1 cellular context compared by ENCODE assay signal in the genomic region with DNA sequence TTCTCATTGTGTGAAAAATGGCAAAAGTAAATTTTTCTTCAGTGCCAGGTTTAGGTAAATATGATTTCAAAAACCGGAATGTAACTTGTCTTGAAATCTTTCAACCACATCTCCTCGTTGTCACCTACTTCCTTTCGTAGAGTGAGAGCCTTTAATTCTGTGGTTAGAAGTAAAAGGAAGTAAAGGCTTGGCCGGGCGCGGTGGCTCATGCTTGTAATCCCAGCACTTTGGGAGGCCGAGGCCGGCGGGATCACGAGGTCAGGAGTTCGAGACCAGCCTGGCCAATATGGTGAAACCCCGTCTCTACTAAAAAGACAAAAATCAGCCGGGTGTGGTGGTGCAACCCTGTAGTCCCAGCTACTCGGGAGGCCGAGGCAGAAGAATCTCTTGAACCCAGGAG.
TF ChIP-seq lines count a peak whose summit lies in the region.

No MANE protein-coding gene starts in this region.

TF ChIP-seq in K562, 482 proteins besides CTCF, POLR2A, EP300 and RAD21:
- TF ChIP-seq ZNF12 (CRISPR knock-in tag; IDR thresholded peaks at IDR 0.05) (no peak), HMGN3 (IDR thresholded peaks at IDR 0.05; ENCODE audit: borderline replicate concordance, extremely low read depth, insufficient read length, low read depth, low read length) (no peak), ZNF354B (CRISPR knock-in tag; IDR thresholded peaks at IDR 0.05) (no peak), SMARCC2 (IDR thresholded peaks at IDR 0.05; ENCODE audit: low read depth) (no peak), TBP (optimal IDR thresholded peaks at IDR 0.05; ENCODE audit: low read depth, low read length) (peak; percentile 25), SRSF3 (IDR thresholded peaks at IDR 0.05; ENCODE audit: insufficient read depth, low read length) (no peak), ZFP30 (CRISPR knock-in tag; IDR thresholded peaks at IDR 0.05; ENCODE audit: borderline replicate concordance) (no peak), CREB1 (IDR thresholded peaks at IDR 0.05) (no peak), CREB1 (CRISPR knock-in tag; IDR thresholded peaks at IDR 0.05) (no peak), KLF6 (CRISPR knock-in tag; IDR thresholded peaks at IDR 0.05; ENCODE audit: borderline replicate concordance) (no peak)
- TF ChIP-seq, protein P1, sequence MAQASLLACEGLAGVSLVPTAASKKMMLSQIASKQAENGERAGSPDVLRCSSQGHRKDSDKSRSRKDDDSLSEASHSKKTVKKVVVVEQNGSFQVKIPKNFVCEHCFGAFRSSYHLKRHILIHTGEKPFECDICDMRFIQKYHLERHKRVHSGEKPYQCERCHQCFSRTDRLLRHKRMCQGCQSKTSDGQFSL (CRISPR knock-in tag; IDR thresholded peaks at IDR 0.05): no peak
- TF ChIP-seq, protein P1 (tag; IDR thresholded peaks at IDR 0.05): no peak
- TF ChIP-seq, protein P2, sequence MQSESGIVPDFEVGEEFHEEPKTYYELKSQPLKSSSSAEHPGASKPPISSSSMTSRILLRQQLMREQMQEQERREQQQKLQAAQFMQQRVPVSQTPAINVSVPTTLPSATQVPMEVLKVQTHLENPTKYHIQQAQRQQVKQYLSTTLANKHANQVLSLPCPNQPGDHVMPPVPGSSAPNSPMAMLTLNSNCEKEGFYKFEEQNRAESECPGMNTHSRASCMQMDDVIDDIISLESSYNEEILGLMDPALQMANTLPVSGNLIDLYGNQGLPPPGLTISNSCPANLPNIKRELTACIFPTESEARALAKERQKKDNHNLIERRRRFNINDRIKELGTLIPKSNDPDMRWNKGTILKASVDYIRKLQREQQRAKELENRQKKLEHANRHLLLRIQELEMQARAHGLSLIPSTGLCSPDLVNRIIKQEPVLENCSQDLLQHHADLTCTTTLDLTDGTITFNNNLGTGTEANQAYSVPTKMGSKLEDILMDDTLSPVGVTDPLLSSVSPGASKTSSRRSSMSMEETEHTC (IDR thresholded peaks at IDR 0.05): no peak
- TF ChIP-seq, protein P3, sequence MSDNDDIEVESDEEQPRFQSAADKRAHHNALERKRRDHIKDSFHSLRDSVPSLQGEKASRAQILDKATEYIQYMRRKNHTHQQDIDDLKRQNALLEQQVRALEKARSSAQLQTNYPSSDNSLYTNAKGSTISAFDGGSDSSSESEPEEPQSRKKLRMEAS (CRISPR knock-in tag; IDR thresholded peaks at IDR 0.05): 0 out of 2 replicates have a peak, but pooled peaks have one; percentile 18
- TF ChIP-seq, protein P4, sequence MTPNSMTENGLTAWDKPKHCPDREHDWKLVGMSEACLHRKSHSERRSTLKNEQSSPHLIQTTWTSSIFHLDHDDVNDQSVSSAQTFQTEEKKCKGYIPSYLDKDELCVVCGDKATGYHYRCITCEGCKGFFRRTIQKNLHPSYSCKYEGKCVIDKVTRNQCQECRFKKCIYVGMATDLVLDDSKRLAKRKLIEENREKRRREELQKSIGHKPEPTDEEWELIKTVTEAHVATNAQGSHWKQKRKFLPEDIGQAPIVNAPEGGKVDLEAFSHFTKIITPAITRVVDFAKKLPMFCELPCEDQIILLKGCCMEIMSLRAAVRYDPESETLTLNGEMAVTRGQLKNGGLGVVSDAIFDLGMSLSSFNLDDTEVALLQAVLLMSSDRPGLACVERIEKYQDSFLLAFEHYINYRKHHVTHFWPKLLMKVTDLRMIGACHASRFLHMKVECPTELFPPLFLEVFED (CRISPR knock-in tag; conservative IDR thresholded peaks at IDR 0.05): no peak
- TF ChIP-seq, protein P5, sequence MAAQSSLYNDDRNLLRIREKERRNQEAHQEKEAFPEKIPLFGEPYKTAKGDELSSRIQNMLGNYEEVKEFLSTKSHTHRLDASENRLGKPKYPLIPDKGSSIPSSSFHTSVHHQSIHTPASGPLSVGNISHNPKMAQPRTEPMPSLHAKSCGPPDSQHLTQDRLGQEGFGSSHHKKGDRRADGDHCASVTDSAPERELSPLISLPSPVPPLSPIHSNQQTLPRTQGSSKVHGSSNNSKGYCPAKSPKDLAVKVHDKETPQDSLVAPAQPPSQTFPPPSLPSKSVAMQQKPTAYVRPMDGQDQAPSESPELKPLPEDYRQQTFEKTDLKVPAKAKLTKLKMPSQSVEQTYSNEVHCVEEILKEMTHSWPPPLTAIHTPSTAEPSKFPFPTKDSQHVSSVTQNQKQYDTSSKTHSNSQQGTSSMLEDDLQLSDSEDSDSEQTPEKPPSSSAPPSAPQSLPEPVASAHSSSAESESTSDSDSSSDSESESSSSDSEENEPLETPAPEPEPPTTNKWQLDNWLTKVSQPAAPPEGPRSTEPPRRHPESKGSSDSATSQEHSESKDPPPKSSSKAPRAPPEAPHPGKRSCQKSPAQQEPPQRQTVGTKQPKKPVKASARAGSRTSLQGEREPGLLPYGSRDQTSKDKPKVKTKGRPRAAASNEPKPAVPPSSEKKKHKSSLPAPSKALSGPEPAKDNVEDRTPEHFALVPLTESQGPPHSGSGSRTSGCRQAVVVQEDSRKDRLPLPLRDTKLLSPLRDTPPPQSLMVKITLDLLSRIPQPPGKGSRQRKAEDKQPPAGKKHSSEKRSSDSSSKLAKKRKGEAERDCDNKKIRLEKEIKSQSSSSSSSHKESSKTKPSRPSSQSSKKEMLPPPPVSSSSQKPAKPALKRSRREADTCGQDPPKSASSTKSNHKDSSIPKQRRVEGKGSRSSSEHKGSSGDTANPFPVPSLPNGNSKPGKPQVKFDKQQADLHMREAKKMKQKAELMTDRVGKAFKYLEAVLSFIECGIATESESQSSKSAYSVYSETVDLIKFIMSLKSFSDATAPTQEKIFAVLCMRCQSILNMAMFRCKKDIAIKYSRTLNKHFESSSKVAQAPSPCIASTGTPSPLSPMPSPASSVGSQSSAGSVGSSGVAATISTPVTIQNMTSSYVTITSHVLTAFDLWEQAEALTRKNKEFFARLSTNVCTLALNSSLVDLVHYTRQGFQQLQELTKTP (IDR thresholded peaks at IDR 0.05; ENCODE audit: low read depth in 1 of 2, partially characterized antibody in 2 of 2): no peak
- TF ChIP-seq, protein P6, sequence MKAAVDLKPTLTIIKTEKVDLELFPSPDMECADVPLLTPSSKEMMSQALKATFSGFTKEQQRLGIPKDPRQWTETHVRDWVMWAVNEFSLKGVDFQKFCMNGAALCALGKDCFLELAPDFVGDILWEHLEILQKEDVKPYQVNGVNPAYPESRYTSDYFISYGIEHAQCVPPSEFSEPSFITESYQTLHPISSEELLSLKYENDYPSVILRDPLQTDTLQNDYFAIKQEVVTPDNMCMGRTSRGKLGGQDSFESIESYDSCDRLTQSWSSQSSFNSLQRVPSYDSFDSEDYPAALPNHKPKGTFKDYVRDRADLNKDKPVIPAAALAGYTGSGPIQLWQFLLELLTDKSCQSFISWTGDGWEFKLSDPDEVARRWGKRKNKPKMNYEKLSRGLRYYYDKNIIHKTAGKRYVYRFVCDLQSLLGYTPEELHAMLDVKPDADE (conservative IDR thresholded peaks at IDR 0.05; ENCODE audit: control insufficient read depth, low read depth, low read length): no peak
- TF ChIP-seq, protein P7, sequence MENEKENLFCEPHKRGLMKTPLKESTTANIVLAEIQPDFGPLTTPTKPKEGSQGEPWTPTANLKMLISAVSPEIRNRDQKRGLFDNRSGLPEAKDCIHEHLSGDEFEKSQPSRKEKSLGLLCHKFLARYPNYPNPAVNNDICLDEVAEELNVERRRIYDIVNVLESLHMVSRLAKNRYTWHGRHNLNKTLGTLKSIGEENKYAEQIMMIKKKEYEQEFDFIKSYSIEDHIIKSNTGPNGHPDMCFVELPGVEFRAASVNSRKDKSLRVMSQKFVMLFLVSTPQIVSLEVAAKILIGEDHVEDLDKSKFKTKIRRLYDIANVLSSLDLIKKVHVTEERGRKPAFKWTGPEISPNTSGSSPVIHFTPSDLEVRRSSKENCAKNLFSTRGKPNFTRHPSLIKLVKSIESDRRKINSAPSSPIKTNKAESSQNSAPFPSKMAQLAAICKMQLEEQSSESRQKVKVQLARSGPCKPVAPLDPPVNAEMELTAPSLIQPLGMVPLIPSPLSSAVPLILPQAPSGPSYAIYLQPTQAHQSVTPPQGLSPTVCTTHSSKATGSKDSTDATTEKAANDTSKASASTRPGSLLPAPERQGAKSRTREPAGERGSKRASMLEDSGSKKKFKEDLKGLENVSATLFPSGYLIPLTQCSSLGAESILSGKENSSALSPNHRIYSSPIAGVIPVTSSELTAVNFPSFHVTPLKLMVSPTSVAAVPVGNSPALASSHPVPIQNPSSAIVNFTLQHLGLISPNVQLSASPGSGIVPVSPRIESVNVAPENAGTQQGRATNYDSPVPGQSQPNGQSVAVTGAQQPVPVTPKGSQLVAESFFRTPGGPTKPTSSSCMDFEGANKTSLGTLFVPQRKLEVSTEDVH (IDR thresholded peaks at IDR 0.05; ENCODE audit: low read depth, partially characterized antibody): no peak
- TF ChIP-seq, protein P8, sequence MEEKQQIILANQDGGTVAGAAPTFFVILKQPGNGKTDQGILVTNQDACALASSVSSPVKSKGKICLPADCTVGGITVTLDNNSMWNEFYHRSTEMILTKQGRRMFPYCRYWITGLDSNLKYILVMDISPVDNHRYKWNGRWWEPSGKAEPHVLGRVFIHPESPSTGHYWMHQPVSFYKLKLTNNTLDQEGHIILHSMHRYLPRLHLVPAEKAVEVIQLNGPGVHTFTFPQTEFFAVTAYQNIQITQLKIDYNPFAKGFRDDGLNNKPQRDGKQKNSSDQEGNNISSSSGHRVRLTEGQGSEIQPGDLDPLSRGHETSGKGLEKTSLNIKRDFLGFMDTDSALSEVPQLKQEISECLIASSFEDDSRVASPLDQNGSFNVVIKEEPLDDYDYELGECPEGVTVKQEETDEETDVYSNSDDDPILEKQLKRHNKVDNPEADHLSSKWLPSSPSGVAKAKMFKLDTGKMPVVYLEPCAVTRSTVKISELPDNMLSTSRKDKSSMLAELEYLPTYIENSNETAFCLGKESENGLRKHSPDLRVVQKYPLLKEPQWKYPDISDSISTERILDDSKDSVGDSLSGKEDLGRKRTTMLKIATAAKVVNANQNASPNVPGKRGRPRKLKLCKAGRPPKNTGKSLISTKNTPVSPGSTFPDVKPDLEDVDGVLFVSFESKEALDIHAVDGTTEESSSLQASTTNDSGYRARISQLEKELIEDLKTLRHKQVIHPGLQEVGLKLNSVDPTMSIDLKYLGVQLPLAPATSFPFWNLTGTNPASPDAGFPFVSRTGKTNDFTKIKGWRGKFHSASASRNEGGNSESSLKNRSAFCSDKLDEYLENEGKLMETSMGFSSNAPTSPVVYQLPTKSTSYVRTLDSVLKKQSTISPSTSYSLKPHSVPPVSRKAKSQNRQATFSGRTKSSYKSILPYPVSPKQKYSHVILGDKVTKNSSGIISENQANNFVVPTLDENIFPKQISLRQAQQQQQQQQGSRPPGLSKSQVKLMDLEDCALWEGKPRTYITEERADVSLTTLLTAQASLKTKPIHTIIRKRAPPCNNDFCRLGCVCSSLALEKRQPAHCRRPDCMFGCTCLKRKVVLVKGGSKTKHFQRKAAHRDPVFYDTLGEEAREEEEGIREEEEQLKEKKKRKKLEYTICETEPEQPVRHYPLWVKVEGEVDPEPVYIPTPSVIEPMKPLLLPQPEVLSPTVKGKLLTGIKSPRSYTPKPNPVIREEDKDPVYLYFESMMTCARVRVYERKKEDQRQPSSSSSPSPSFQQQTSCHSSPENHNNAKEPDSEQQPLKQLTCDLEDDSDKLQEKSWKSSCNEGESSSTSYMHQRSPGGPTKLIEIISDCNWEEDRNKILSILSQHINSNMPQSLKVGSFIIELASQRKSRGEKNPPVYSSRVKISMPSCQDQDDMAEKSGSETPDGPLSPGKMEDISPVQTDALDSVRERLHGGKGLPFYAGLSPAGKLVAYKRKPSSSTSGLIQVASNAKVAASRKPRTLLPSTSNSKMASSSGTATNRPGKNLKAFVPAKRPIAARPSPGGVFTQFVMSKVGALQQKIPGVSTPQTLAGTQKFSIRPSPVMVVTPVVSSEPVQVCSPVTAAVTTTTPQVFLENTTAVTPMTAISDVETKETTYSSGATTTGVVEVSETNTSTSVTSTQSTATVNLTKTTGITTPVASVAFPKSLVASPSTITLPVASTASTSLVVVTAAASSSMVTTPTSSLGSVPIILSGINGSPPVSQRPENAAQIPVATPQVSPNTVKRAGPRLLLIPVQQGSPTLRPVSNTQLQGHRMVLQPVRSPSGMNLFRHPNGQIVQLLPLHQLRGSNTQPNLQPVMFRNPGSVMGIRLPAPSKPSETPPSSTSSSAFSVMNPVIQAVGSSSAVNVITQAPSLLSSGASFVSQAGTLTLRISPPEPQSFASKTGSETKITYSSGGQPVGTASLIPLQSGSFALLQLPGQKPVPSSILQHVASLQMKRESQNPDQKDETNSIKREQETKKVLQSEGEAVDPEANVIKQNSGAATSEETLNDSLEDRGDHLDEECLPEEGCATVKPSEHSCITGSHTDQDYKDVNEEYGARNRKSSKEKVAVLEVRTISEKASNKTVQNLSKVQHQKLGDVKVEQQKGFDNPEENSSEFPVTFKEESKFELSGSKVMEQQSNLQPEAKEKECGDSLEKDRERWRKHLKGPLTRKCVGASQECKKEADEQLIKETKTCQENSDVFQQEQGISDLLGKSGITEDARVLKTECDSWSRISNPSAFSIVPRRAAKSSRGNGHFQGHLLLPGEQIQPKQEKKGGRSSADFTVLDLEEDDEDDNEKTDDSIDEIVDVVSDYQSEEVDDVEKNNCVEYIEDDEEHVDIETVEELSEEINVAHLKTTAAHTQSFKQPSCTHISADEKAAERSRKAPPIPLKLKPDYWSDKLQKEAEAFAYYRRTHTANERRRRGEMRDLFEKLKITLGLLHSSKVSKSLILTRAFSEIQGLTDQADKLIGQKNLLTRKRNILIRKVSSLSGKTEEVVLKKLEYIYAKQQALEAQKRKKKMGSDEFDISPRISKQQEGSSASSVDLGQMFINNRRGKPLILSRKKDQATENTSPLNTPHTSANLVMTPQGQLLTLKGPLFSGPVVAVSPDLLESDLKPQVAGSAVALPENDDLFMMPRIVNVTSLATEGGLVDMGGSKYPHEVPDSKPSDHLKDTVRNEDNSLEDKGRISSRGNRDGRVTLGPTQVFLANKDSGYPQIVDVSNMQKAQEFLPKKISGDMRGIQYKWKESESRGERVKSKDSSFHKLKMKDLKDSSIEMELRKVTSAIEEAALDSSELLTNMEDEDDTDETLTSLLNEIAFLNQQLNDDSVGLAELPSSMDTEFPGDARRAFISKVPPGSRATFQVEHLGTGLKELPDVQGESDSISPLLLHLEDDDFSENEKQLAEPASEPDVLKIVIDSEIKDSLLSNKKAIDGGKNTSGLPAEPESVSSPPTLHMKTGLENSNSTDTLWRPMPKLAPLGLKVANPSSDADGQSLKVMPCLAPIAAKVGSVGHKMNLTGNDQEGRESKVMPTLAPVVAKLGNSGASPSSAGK (IDR thresholded peaks at IDR 0.05): no peak
